ENCODE assay signal across 8 cellular contexts in genomic region chr15:40564591-40565332, GRCh38. TPM values are rescaled to one million over a fixed set of nuclear protein-coding genes. Genes with fewer than 3 reads are reported as not detected.
A peak's percentile ranks its signal among the peaks of the same experiment; 100 is the strongest.
DNase-seq lines count a peak whose midpoint lies in the region; ATAC-seq, FAIRE-seq and TF ChIP-seq lines count a peak whose summit lies in the region.

Gene CCDC32, minus strand, starts transcription at chr15:40565042. Its CDS starts 2,027 bp downstream, at chr15:40563015.

- H3K27me3 Mint-ChIP-seq in type B pancreatic cell = peaks cover 10% of the 10 kb centered on the region

- H3K27me3 ChIP-seq in adrenal gland (no peaks in the 10 kb centered on the region), heart left ventricle (no peaks in the 10 kb centered on the region)

- ATAC-seq in HG02852 (IDR thresholded peaks at IDR 0.05; ENCODE audit: unreplicated experiment) (peak; percentile 97), heart left ventricle (peak; percentile 98 to 99 (median 98))

- H3K27ac ChIP-seq in adrenal gland = peak within 1 kb of the TSS; percentile 82 to 94 (median 93)
- peak within 1 kb of the TSS; percentile 76 to 99 (median 93) for H3K27ac ChIP-seq in heart left ventricle

- TF ChIP-seq CTCF in adrenal gland (IDR thresholded peaks at IDR 0.05) = no peak
- peak in 1 of 12 donors; percentile 17 for TF ChIP-seq CTCF in heart left ventricle (IDR thresholded peaks at IDR 0.05)
- no peak for TF ChIP-seq CTCF in type B pancreatic cell (conservative IDR thresholded peaks at IDR 0.05)

- peaks cover 21% of the 10 kb centered on the region for H3K4me1 Mint-ChIP-seq in type B pancreatic cell (ENCODE audit: unreplicated experiment)

- intact Hi-C loops in adrenal gland (cut with DNase I) = no loop called here
- intact Hi-C loops in heart left ventricle (cut with DNase I) = loop anchor here in 2 of 10 donors (5.0 to 10.0 kb wide), 2 partner anchors 47 to 50 kb away; no protein-coding TSS in a partner anchor

- H3K36me3 Mint-ChIP-seq in type B pancreatic cell = peaks cover 5% of the 10 kb centered on the region

- H3K4me3 ChIP-seq in adrenal gland = peak within 1 kb of the TSS; percentile 33 to 81 (median 64)
- H3K4me3 ChIP-seq in heart left ventricle = peak within 1 kb of the TSS; percentile 58 to 97 (median 84)

- H3K4me1 ChIP-seq in adrenal gland (replicated peaks in 1 of 2) (peaks cover 6 to 31% of the 10 kb centered on the region in 2 donors), heart left ventricle (peaks cover 0 to 46% (median 19%) of the 10 kb centered on the region in 12 donors)

- DNase-seq in GM12892 (ENCODE audit: insufficient read length) (peak; percentile 94), NCI-H146 (lab: John Stamatoyannopoulos, UW) (peak; percentile 96), T-helper 1 cell (peak; percentile 91 to 98 (median 95)), adrenal gland (peak; percentile 97 to 100 (median 99)), heart left ventricle (peak; percentile 97 to 99 (median 98)), pons (ENCODE audit: low spot score) (peak; percentile 100), type B pancreatic cell (ENCODE audit: extremely low spot score, unreplicated experiment) (peak; percentile 93)

- WGBS in adrenal gland, 4 donors = 0% methylated on average over 19 to 40 of the region's 40 CpGs
- 0% methylated on average over 37 to 40 of the region's 40 CpGs for WGBS in heart left ventricle, 4 donors

- TF ChIP-seq POLR2A in GM12892 (IDR thresholded peaks at IDR 0.05; ENCODE audit: low read depth, low read length) = peak; percentile 84
- TF ChIP-seq POLR2A in adrenal gland (IDR thresholded peaks at IDR 0.05) = peak; percentile 74 to 94
- TF ChIP-seq POLR2A in heart left ventricle (IDR thresholded peaks at IDR 0.05) = peak in 1 of 2 donors; percentile 88

- peak within 1 kb of the TSS; percentile 95 for H3K27ac Mint-ChIP-seq in type B pancreatic cell

- H3K4me3 Mint-ChIP-seq in type B pancreatic cell = peak within 1 kb of the TSS; percentile 96

- peak; percentile 95 for FAIRE-seq in GM12892 (lab: Jason Lieb, UNC)

- no peaks in the 10 kb centered on the region for H3K9me3 ChIP-seq in adrenal gland (replicated peaks in 1 of 3)
- no peaks in the 10 kb centered on the region for H3K9me3 ChIP-seq in heart left ventricle

- H3K9me3 Mint-ChIP-seq in type B pancreatic cell = no peaks in the 10 kb centered on the region

- H3K36me3 ChIP-seq in adrenal gland (replicated peaks in 1 of 2) (no peaks in the 10 kb centered on the region), heart left ventricle (peaks cover 0 to 30% (median 8%) of the 10 kb centered on the region in 9 donors)

RNA-seq across cellular contexts. Expression of gene CCDC32, which starts in this region (rescaled TPM):
- 58.9 TPM for polyA plus RNA-seq in GM12892 (2012; ENCODE audit: missing spikeins)
- total RNA-seq in adrenal gland (10 to 100 TPM; 28.4 to 42.8 (median 38.2) TPM), heart left ventricle (10 to 100 TPM; 13.0 to 38.2 (median 23.6) TPM), type B pancreatic cell (ENCODE audit: low replicate concordance) (18.4 and 21.0 TPM in 2 replicates)
- polyA plus RNA-seq in adrenal gland (10 to 100 TPM; 33.1 to 41.7 (median 37.7) TPM), heart left ventricle (10 to 100 TPM; 28.2 to 34.8 TPM)

Comparison
In these comparisons a context has a peak if more than half of its experiments do, and no peak if none do; other contexts are left out.
1. Peak in every context shown above with its lines: DNase-seq, ATAC-seq, H3K4me3 ChIP-seq and H3K27ac ChIP-seq.